ENCODE assay signal across 20 cellular contexts in the genomic region with DNA sequence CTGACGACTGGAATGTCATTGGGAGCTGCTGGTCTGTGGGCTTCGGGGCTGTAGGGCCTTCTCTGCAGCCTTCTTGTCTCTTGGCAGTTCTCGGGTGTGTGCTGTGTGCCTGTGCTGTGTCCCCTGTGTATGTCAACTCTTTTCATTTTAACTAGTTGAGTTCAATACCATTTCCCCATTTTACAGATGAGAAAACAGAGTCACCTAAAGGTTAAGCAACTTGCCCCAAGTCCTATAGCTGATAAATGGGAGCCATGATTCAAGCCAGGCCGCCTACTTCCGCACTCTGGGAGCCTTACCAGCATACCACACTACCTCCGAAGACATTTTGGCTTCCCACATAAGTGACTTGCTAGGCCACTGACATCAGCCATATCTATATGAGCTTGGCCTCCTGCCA.
DNase-seq lines count a peak whose midpoint lies in the region; TF ChIP-seq lines count a peak whose summit lies in the region.
"Had no signal": no experiment of that assay in that cellular context is flagged by ENCODE, and none has a peak within 500 bp of the region (broad histone marks: within the 10 kb centered on the region; RNA-seq: fewer than 3 reads in every experiment).

No MANE protein-coding gene starts in this region.

- H3K27ac ChIP-seq in HEK293 (ENCODE audit: extremely low read depth, low read depth, low read length): no peak overlapping the region
- H3K27ac ChIP-seq in caudate nucleus (ENCODE audit: low read depth, low read length): peak overlapping the region; percentile 52
- peak overlapping the region; percentile 94 for H3K27ac ChIP-seq in neutrophil
- H3K27ac ChIP-seq in brain microvascular endothelial cell: no peak overlapping the region
- H3K27ac ChIP-seq: breast epithelium, coronary artery, esophagus muscularis mucosa, RWPE1, SK-N-MC, upper lobe of right lung had no signal

- POLR2A ChIA-PET in activated CD4-positive, alpha-beta T cell treated with anti-CD3 and anti-CD28 coated beads, Interleukin-2, amount 10 ng/mL, durations not matched to agents 7 days and 5 days (lab: Charles Lee): interaction anchor here (0.6 kb wide), 1 partner anchor 378 kb away, joined by 3 read pairs; no protein-coding TSS in a partner anchor
- POLR2A ChIA-PET in HEK293 (lab: Yijun Ruan, JAX): no interaction called here

- no peak for DNase-seq in activated CD4-positive, alpha-beta T cell treated with anti-CD3 and anti-CD28 coated beads, Interleukin-2, amount 10 ng/mL, durations not matched to agents 7 days and 5 days
- DNase-seq in activated CD4-positive, alpha-beta T cell treated with anti-CD3 and anti-CD28 coated beads for 4 hours: no peak
- DNase-seq in caudate nucleus (lab: John Stamatoyannopoulos, UW) (no peak), brain microvascular endothelial cell (no peak), germinal center (ENCODE audit: low spot score) (no peak), HFFc6 (no peak)
- DNase-seq: 8988T; activated CD8-positive, alpha-beta memory T cell treated with anti-CD3 and anti-CD28 coated beads, Interleukin-2, amount 50 U/mL, for 48 hours; Calu3; foreskin melanocyte; NCI-H1930; upper lobe of right lung had no signal

- H3K4me1 ChIP-seq in HEK293 (ENCODE audit: control insufficient read depth, insufficient read depth, low read length): no peaks in the 10 kb centered on the region
- H3K4me1 ChIP-seq in neutrophil (ENCODE audit: control insufficient read depth in 1 of 2, insufficient read depth in 1 of 2, low read depth in 1 of 2, low read length in 1 of 2): peaks cover 46 to 51% of the 10 kb centered on the region in 2 experiments
- H3K4me1 ChIP-seq: breast epithelium, esophagus muscularis mucosa, upper lobe of right lung had no signal

- H3K4me1 Mint-ChIP-seq in activated CD4-positive, alpha-beta T cell treated with anti-CD3 and anti-CD28 coated beads, Interleukin-2, amount 10 ng/mL, durations not matched to agents 7 days and 5 days: peaks cover 31% of the 10 kb centered on the region
- H3K4me1 Mint-ChIP-seq in HFFc6 (ENCODE audit: low read depth): peaks cover 2% of the 10 kb centered on the region; the same call in 1 of the 2 replicates

- H3K9me3 ChIP-seq in HEK293 (ENCODE audit: control insufficient read depth, insufficient read depth, low read depth, low read length) (no peaks in the 10 kb centered on the region), neutrophil (no peaks in the 10 kb centered on the region)
- H3K9me3 ChIP-seq: breast epithelium, esophagus muscularis mucosa, upper lobe of right lung had no signal

- peak overlapping the region; percentile 81 for H3K27ac Mint-ChIP-seq in activated CD4-positive, alpha-beta T cell treated with anti-CD3 and anti-CD28 coated beads, Interleukin-2, amount 10 ng/mL, durations not matched to agents 7 days and 5 days
- no peak overlapping the region for H3K27ac Mint-ChIP-seq in HFFc6
- H3K27ac Mint-ChIP-seq: activated T-helper 2 cell treated with anti-CD3 and anti-CD28 coated beads, Interferon-gamma antibody, Interleukin-2, Interleukin-4, amounts not matched to agents 10 μg/mL and 5 μg/mL and 100 μg/mL, durations not matched to agents 14 hours and 24 hours and 36 hours had no signal

- H3K4me3 ChIP-seq in HEK293 (ENCODE audit: low read depth, low read length) (no peak overlapping the region), neutrophil (ENCODE audit: low read depth in 1 of 2, low read length in 1 of 2) (peak overlapping the region in 1 of 2 experiments; percentile 42), brain microvascular endothelial cell (ENCODE audit: low read depth, low read length) (no peak overlapping the region)
- H3K4me3 ChIP-seq: breast epithelium, coronary artery, esophagus muscularis mucosa, SK-N-MC, upper lobe of right lung had no signal

- peaks cover 13% of the 10 kb centered on the region for H3K27me3 Mint-ChIP-seq in activated CD4-positive, alpha-beta T cell treated with anti-CD3 and anti-CD28 coated beads, Interleukin-2, amount 10 ng/mL, durations not matched to agents 7 days and 5 days
- peaks cover 6% of the 10 kb centered on the region for H3K27me3 Mint-ChIP-seq in HFFc6 (ENCODE audit: insufficient read depth)

- TF ChIP-seq CTCF in HEK293 (tag by site-specific recombination; IDR thresholded peaks at IDR 0.05) (no peak), neutrophil (IDR thresholded peaks at IDR 0.05) (no peak), brain microvascular endothelial cell (IDR thresholded peaks at IDR 0.05; ENCODE audit: low read depth, low read length, missing control alignments) (no peak), HFFc6 (IDR thresholded peaks at IDR 0.05) (no peak)

- H3K4me3 Mint-ChIP-seq in activated CD4-positive, alpha-beta T cell treated with anti-CD3 and anti-CD28 coated beads, Interleukin-2, amount 10 ng/mL, durations not matched to agents 7 days and 5 days: no peak overlapping the region
- H3K4me3 Mint-ChIP-seq in HFFc6: no peak overlapping the region

- no peaks in the 10 kb centered on the region for H3K36me3 ChIP-seq in HEK293 (ENCODE audit: control insufficient read depth in 2 of 2, insufficient read depth in 1 of 2, low read length in 2 of 2)
- no peaks in the 10 kb centered on the region for H3K36me3 ChIP-seq in neutrophil
- H3K36me3 ChIP-seq in brain microvascular endothelial cell (replicated peaks): no peaks in the 10 kb centered on the region
- H3K36me3 ChIP-seq: breast epithelium, esophagus muscularis mucosa, upper lobe of right lung had no signal

- CTCF ChIA-PET in activated CD4-positive, alpha-beta T cell treated with anti-CD3 and anti-CD28 coated beads, Interleukin-2, amount 10 ng/mL, durations not matched to agents 7 days and 5 days (lab: Charles Lee): interaction anchor here (1.2 to 2.0 kb wide), 3 partner anchors 8 to 19 kb away, joined by 4 to 10 read pairs (median 10); no protein-coding TSS in a partner anchor
- CTCF ChIA-PET in HEK293 (lab: Yijun Ruan, JAX): interaction anchor here (0.7 to 2.0 kb wide), 4 partner anchors 9 to 1296 kb away, joined by 3 to 8 read pairs (median 4); no protein-coding TSS in a partner anchor

- H3K36me3 Mint-ChIP-seq in activated CD4-positive, alpha-beta T cell treated with anti-CD3 and anti-CD28 coated beads, Interleukin-2, amount 10 ng/mL, durations not matched to agents 7 days and 5 days (ENCODE audit: low read depth): no peaks in the 10 kb centered on the region
- H3K36me3 Mint-ChIP-seq in HFFc6 (ENCODE audit: low read depth): no peaks in the 10 kb centered on the region

- in situ Hi-C loops in brain microvascular endothelial cell (cut with HindIII; ENCODE audit: low pct_ligation_motif_present, low sequenced_read_pairs): no loop called here

- H3K9me3 Mint-ChIP-seq in activated CD4-positive, alpha-beta T cell treated with anti-CD3 and anti-CD28 coated beads, Interleukin-2, amount 10 ng/mL, durations not matched to agents 7 days and 5 days: no peaks in the 10 kb centered on the region
- H3K9me3 Mint-ChIP-seq in HFFc6: no peaks in the 10 kb centered on the region
- H3K9me3 Mint-ChIP-seq: activated T-helper 2 cell treated with anti-CD3 and anti-CD28 coated beads, Interferon-gamma antibody, Interleukin-2, Interleukin-4, amounts not matched to agents 10 μg/mL and 5 μg/mL and 100 μg/mL, durations not matched to agents 14 hours and 24 hours and 36 hours had no signal

- H3K27me3 ChIP-seq in neutrophil (no peaks in the 10 kb centered on the region), brain microvascular endothelial cell (replicated peaks) (no peaks in the 10 kb centered on the region)
- H3K27me3 ChIP-seq: breast epithelium, esophagus muscularis mucosa, upper lobe of right lung had no signal

TF ChIP-seq in HEK293, 187 proteins besides CTCF, POLR2A, EP300 and RAD21:
- 0 out of 2 replicates have a peak, but pooled peaks have one; percentile 26 for TF ChIP-seq ZFHX2 (tag by site-specific recombination; conservative IDR thresholded peaks at IDR 0.05)
- TF ChIP-seq ZNF843 (tag by site-specific recombination; IDR thresholded peaks at IDR 0.05): no peak

Comparison
In these comparisons a context has a peak if more than half of its experiments do, and no peak if none do; other contexts are left out.
1. H3K27ac ChIP-seq: peak in caudate nucleus (single experiment) and neutrophil (single experiment); none in HEK293 (single experiment) and brain microvascular endothelial cell (single experiment).